Comparison of ENCODE assay signal across 20 cellular contexts in the genomic region with DNA sequence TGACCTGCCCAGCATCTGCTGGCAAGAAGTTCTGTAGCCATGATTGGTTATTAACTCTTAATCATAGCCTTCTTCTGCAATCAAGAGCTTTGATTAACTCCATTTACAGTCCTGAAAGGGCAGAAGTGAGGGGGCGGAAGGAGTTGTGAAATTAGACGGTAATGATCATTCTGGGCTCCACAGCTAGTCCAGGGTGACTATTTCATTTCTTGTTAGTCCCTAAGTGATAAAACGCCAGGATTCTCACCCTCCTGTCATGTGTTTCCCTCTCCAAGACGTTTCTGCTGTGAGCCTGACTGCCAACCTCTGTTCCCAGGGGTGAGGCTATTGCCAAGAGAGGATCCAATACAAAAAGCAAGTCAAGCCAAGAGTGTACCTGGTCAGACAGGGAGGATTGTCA.
DNase-seq lines count a peak whose midpoint lies in the region; ATAC-seq and TF ChIP-seq lines count a peak whose summit lies in the region.
"Had no signal": no experiment of that assay in that cellular context is flagged by ENCODE, and none has a peak within 500 bp of the region (broad histone marks: within the 10 kb centered on the region; RNA-seq: fewer than 3 reads in every experiment).

No MANE protein-coding gene starts in this region.

- H2AFZ ChIP-seq in GM23248 = no peak overlapping the region

- no peak overlapping the region for H3K4me2 ChIP-seq in GM23248 (ENCODE audit: unreplicated experiment)
- H3K4me2 ChIP-seq: BLaER1, GM23338 had no signal

- H3K9ac ChIP-seq in GM23248 = no peak overlapping the region
- H3K9ac ChIP-seq: BLaER1 had no signal

- H3K9me3 ChIP-seq in GM23248 (ENCODE audit: low read depth) = no peaks in the 10 kb centered on the region
- H3K9me3 ChIP-seq in suprapubic skin = peaks cover 19% of the 10 kb centered on the region

- in situ Hi-C loops in GM23248 (cut with MboI) = no loop called here

- TF ChIP-seq EP300 in suprapubic skin (IDR thresholded peaks at IDR 0.05) = no peak

- no peaks in the 10 kb centered on the region for H3K9me2 ChIP-seq in GM23248 (ENCODE audit: insufficient read depth)

- no peak for TF ChIP-seq CTCF in fibroblast of mammary gland (conservative IDR thresholded peaks at IDR 0.05; ENCODE audit: control insufficient read depth, insufficient read depth, low read depth, low read length)
- no peak for TF ChIP-seq CTCF in suprapubic skin (IDR thresholded peaks at IDR 0.05)

- peak; percentile 34 for ATAC-seq in Right ventricle myocardium inferior
- ATAC-seq in HG03342 (IDR thresholded peaks at IDR 0.05; ENCODE audit: unreplicated experiment) = no peak
- ATAC-seq: CD8-positive, alpha-beta T cell; GM12878 had no signal

- DNase-seq in Right ventricle myocardium inferior (ENCODE audit: missing footprints) = no peak
- no peak for DNase-seq in cardiac septum (ENCODE audit: low spot score)
- peak; percentile 7 for DNase-seq in GM23248
- peak; percentile 75 for DNase-seq in fibroblast of mammary gland (ENCODE audit: low read depth)
- no peak for DNase-seq in suprapubic skin (ENCODE audit: low spot score in 2 of 2)
- DNase-seq in activated gamma-delta T cell treated with Interleukin-2 at 50 U/mL for 16 hours = no peak
- DNase-seq: Caco-2; CD4-positive, CD25-positive, alpha-beta regulatory T cell; CD8-positive, alpha-beta T cell; DMS 273 treated with DMSO at 0.1 percent for 48 hours; DMS79; EL; GDM1; H9; HFFc6 had no signal

- H3K79me2 ChIP-seq in GM23248 (ENCODE audit: insufficient read depth) = no peaks in the 10 kb centered on the region

- H4K20me1 ChIP-seq in GM23248 (ENCODE audit: insufficient read depth) = no peaks in the 10 kb centered on the region
- H4K20me1 ChIP-seq: BLaER1 had no signal

- H3K27ac ChIP-seq in GM23248 = no peak overlapping the region
- H3K27ac ChIP-seq in suprapubic skin = peak overlapping the region; percentile 57
- H3K27ac ChIP-seq: BLaER1, C4-2B had no signal

- H3K27me3 ChIP-seq in GM23248 (replicated peaks; ENCODE audit: insufficient read depth) (no peaks in the 10 kb centered on the region), suprapubic skin (no peaks in the 10 kb centered on the region)
- H3K27me3 ChIP-seq: BLaER1 had no signal

- intact Hi-C loops in Right ventricle myocardium inferior (cut with DNase I) = no loop called here
- intact Hi-C loops in cardiac septum (cut with DNase I) = no loop called here

- WGBS in GM23248 (ENCODE audit: low coverage in 1 of 2, low lambda C conversion rate in 2 of 2, missing lambda C conversion rate in 2 of 2), 2 experiments = 35 to 40% methylated on average over 4 of the region's 4 CpGs
- WGBS in suprapubic skin = 53% methylated on average over 4 of the region's 4 CpGs

- H3K4me3 ChIP-seq in GM23248 = no peak overlapping the region
- no peak overlapping the region for H3K4me3 ChIP-seq in fibroblast of mammary gland (ENCODE audit: control insufficient read depth, low read depth, low read length)
- no peak overlapping the region for H3K4me3 ChIP-seq in suprapubic skin
- H3K4me3 ChIP-seq: BLaER1, GM12878, GM23338 had no signal

- no peak for TF ChIP-seq POLR2A in suprapubic skin (IDR thresholded peaks at IDR 0.05)

- H3K36me3 ChIP-seq in GM23248 (ENCODE audit: low read depth) (no peaks in the 10 kb centered on the region), suprapubic skin (no peaks in the 10 kb centered on the region)
- H3K36me3 ChIP-seq: BLaER1 had no signal

- H3K4me1 ChIP-seq in GM23248 (ENCODE audit: insufficient read depth) = no peaks in the 10 kb centered on the region
- peaks cover 9% of the 10 kb centered on the region for H3K4me1 ChIP-seq in suprapubic skin
- H3K4me1 ChIP-seq: BLaER1, Caco-2 had no signal

- no peaks in the 10 kb centered on the region for H3F3A ChIP-seq in GM23248 (ENCODE audit: insufficient read depth)

Comparison
In these comparisons a context has a peak if more than half of its experiments do, and no peak if none do; other contexts are left out.
1. DNase-seq: peak in GM23248 (single experiment) and fibroblast of mammary gland (single experiment); none in Right ventricle myocardium inferior (single experiment), cardiac septum (single experiment), suprapubic skin (0 of 2) and activated gamma-delta T cell treated with Interleukin-2 at 50 U/mL for 16 hours (single experiment).